In the genomic region with DNA sequence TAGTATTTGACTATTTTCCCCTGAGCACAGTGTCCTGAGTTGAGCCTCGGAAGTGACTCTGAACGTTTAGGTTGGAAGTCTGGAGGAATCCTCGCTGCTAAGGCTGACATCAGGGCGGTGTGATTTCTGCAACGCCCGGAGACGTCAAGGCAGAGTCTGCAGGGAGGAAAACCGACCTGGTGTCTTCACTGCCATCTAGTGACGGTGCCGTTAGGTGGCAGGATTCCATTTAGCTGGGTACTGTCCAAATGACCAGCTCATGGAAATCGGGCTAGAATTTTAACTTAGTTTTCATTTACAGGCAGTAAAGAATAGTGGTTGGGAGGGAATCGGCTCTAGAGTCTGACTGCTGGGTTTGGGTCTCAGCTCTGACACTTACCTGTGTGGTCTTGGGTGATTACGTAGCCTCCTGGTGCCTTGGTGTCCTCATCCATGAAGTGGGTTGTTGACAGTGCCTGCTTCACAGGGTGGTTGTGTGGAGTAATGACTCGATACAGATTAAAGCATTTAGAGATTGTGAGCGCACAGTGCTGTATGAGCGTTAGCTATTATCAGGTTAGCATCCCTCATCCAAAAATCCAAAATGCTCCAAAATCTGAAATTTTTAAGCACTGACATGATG, we compare ENCODE assay signal across 8 cellular contexts. TPM values are rescaled to one million over a fixed set of nuclear protein-coding genes. Genes with fewer than 3 reads are reported as not detected.
DNase-seq lines count a peak whose midpoint lies in the region; ATAC-seq and TF ChIP-seq lines count a peak whose summit lies in the region.

No MANE protein-coding gene starts in this region.

- H3K4me3 ChIP-seq in WERI-Rb-1 (ENCODE audit: low read depth, low read length) (no peak overlapping the region), sigmoid colon (no peak overlapping the region)

- H3K36me3 ChIP-seq in WERI-Rb-1, result no peaks in the 10 kb centered on the region
- H3K36me3 ChIP-seq in sigmoid colon, result no peaks in the 10 kb centered on the region

- WGBS in sigmoid colon, 2 donors, result 25 to 28% methylated on average over 16 of the region's 16 CpGs

- no peaks in the 10 kb centered on the region for H3K4me1 Mint-ChIP-seq in activated CD4-positive, alpha-beta T cell treated with anti-CD3 and anti-CD28 coated beads, Interleukin-2, amount 10 ng/mL, durations not matched to agents 24 days and 14 days
- peaks cover 4% of the 10 kb centered on the region for H3K4me1 Mint-ChIP-seq in CD4-positive, alpha-beta T cell (ENCODE audit: low read depth)

- H3K4me1 ChIP-seq in sigmoid colon, result peaks cover 0 to 10% (median 0%) of the 10 kb centered on the region in 4 donors

- no peak for ATAC-seq in HG02623 (IDR thresholded peaks at IDR 0.05; ENCODE audit: unreplicated experiment)
- ATAC-seq in CD4-positive, alpha-beta T cell (ENCODE audit: poor library complexity), result no peak

- H3K27ac Mint-ChIP-seq in activated CD4-positive, alpha-beta T cell treated with anti-CD3 and anti-CD28 coated beads, Interleukin-2, amount 10 ng/mL, durations not matched to agents 24 days and 14 days, result no peak overlapping the region
- no peak overlapping the region for H3K27ac Mint-ChIP-seq in CD4-positive, alpha-beta T cell

- POLR2A ChIA-PET in CD4-positive, alpha-beta T cell (lab: Charles Lee), result no interaction called here

- peaks cover 35% of the 10 kb centered on the region for H3K27me3 ChIP-seq in WERI-Rb-1 (ENCODE audit: insufficient read depth, low read depth, severe bottlenecking)
- peaks cover 0 to 7% (median 0%) of the 10 kb centered on the region in 3 donors for H3K27me3 ChIP-seq in sigmoid colon
- peaks cover 16% of the 10 kb centered on the region for H3K27me3 ChIP-seq in CD4-positive, alpha-beta T cell (ENCODE audit: control insufficient read depth, insufficient read depth, low read length)

- CTCF ChIA-PET in CD4-positive, alpha-beta T cell (lab: Charles Lee), result no interaction called here

- H3K4me3 Mint-ChIP-seq in activated CD4-positive, alpha-beta T cell treated with anti-CD3 and anti-CD28 coated beads, Interleukin-2, amount 10 ng/mL, durations not matched to agents 24 days and 14 days, result no peak overlapping the region
- no peak overlapping the region for H3K4me3 Mint-ChIP-seq in CD4-positive, alpha-beta T cell

- no peak for TF ChIP-seq POLR2A in sigmoid colon (IDR thresholded peaks at IDR 0.05)

- no peak for TF ChIP-seq EP300 in sigmoid colon (IDR thresholded peaks at IDR 0.05)

- peaks cover 17% of the 10 kb centered on the region for H3K27me3 Mint-ChIP-seq in activated CD4-positive, alpha-beta T cell treated with anti-CD3 and anti-CD28 coated beads, Interleukin-2, amount 10 ng/mL, durations not matched to agents 24 days and 14 days
- H3K27me3 Mint-ChIP-seq in CD4-positive, alpha-beta T cell, result peaks cover 66% of the 10 kb centered on the region

- DNase-seq in activated CD4-positive, alpha-beta T cell treated with anti-CD3 and anti-CD28 coated beads, Interleukin-2, amount 10 ng/mL, durations not matched to agents 24 days and 14 days, result peak; percentile 68
- no peak for DNase-seq in activated CD4-positive, alpha-beta T cell treated with anti-CD3 and anti-CD28 coated beads, Interleukin-2, amount 50 U/mL, for 1 hour
- peak; percentile 80 for DNase-seq in WERI-Rb-1
- DNase-seq in globus pallidus (ENCODE audit: low spot score), result peak; percentile 20
- peak; percentile 75 for DNase-seq in sigmoid colon
- DNase-seq in CD4-positive, alpha-beta T cell, result no peak

- intact Hi-C loops in activated CD4-positive, alpha-beta T cell treated with anti-CD3 and anti-CD28 coated beads, Interleukin-2, amount 10 ng/mL, durations not matched to agents 24 days and 14 days (cut with micrococcal nuclease), result no loop called here
- intact Hi-C loops in sigmoid colon (cut with DNase I), result no loop called here
- intact Hi-C loops in CD4-positive, alpha-beta T cell (cut with DNase I, micrococcal nuclease), result no loop called here

- peaks cover 18% of the 10 kb centered on the region for H3K9me3 ChIP-seq in WERI-Rb-1 (ENCODE audit: severe bottlenecking)
- no peaks in the 10 kb centered on the region for H3K9me3 ChIP-seq in sigmoid colon
- H3K9me3 ChIP-seq in CD4-positive, alpha-beta T cell (ENCODE audit: control insufficient read depth, low read length), result peaks cover 6% of the 10 kb centered on the region

- H3K27ac ChIP-seq in WERI-Rb-1 (no peak overlapping the region), sigmoid colon (peak overlapping the region in 1 of 4 donors; percentile 50)
- H3K27ac ChIP-seq in CD4-positive, alpha-beta T cell (ENCODE audit: low read depth, low read length), result no peak overlapping the region

- TF ChIP-seq CTCF in LNCAP (IDR thresholded peaks at IDR 0.05) (peak; percentile 74), WERI-Rb-1 (IDR thresholded peaks at IDR 0.05; ENCODE audit: low read depth, low read length) (peak; percentile 96), sigmoid colon (IDR thresholded peaks at IDR 0.05) (peak in 3 of 4 experiments; percentile 10 to 40 (median 13))
- TF ChIP-seq CTCF in CD4-positive, alpha-beta T cell (IDR thresholded peaks at IDR 0.05), result no peak

- H3K9me3 Mint-ChIP-seq in activated CD4-positive, alpha-beta T cell treated with anti-CD3 and anti-CD28 coated beads, Interleukin-2, amount 10 ng/mL, durations not matched to agents 24 days and 14 days, result peaks cover 10% of the 10 kb centered on the region
- peaks cover 4% of the 10 kb centered on the region for H3K9me3 Mint-ChIP-seq in CD4-positive, alpha-beta T cell

- H3K36me3 Mint-ChIP-seq in activated CD4-positive, alpha-beta T cell treated with anti-CD3 and anti-CD28 coated beads, Interleukin-2, amount 10 ng/mL, durations not matched to agents 24 days and 14 days (ENCODE audit: low read depth), result no peaks in the 10 kb centered on the region
- no peaks in the 10 kb centered on the region for H3K36me3 Mint-ChIP-seq in CD4-positive, alpha-beta T cell (ENCODE audit: low read depth)

RNA-seq across cellular contexts. Expression of a gene that starts 35.0 kb away (rescaled TPM):
- total RNA-seq in activated CD4-positive, alpha-beta T cell treated with anti-CD3 and anti-CD28 coated beads, Interleukin-2, amount 10 ng/mL, durations not matched to agents 24 days and 14 days, result not detected in 2 replicates
- total RNA-seq in sigmoid colon, result 10 to 100 TPM; 18.2 to 37.8 (median 27.3) TPM
- polyA plus RNA-seq in sigmoid colon, result 1 to 10 TPM; 3.5 to 6.7 (median 4.8) TPM
- total RNA-seq in CD4-positive, alpha-beta T cell, result not detected

Comparison
In these comparisons a context has a peak if more than half of its experiments do, and no peak if none do; other contexts are left out.
1. DNase-seq: peak in activated CD4-positive, alpha-beta T cell treated with anti-CD3 and anti-CD28 coated beads, Interleukin-2, amount 10 ng/mL, durations not matched to agents 24 days and 14 days (single experiment), WERI-Rb-1 (single experiment), globus pallidus (single experiment) and sigmoid colon (single experiment); none in activated CD4-positive, alpha-beta T cell treated with anti-CD3 and anti-CD28 coated beads, Interleukin-2, amount 50 U/mL, for 1 hour (single experiment) and CD4-positive, alpha-beta T cell (0 of 10).
2. RNA of a gene that starts 35.0 kb away (total RNA-seq): 18.2 to 37.8 TPM in sigmoid colon; not detected in activated CD4-positive, alpha-beta T cell treated with anti-CD3 and anti-CD28 coated beads, Interleukin-2, amount 10 ng/mL, durations not matched to agents 24 days and 14 days and not detected in CD4-positive, alpha-beta T cell; every median in the first group is over 10 times any median in the second.